ENCODE assay signal across 14 cellular contexts in genomic region chr20:36542516-36543186, GRCh38. TPM values are rescaled to one million over a fixed set of nuclear protein-coding genes. Genes with fewer than 3 reads are reported as not detected.
DNase-seq lines count a peak whose midpoint lies in the region; ATAC-seq, FAIRE-seq and TF ChIP-seq lines count a peak whose summit lies in the region.
"Had no signal": no experiment of that assay in that cellular context is flagged by ENCODE, and none has a peak within 500 bp of the region (broad histone marks: within the 10 kb centered on the region; RNA-seq: fewer than 3 reads in every experiment).

No MANE protein-coding gene starts in this region.

- H3K4me1 Mint-ChIP-seq in mesothelial cell of epicardium: peaks cover 39% of the 10 kb centered on the region
- peaks cover 0 to 1% (median 0%) of the 10 kb centered on the region in 4 donors for H3K4me1 Mint-ChIP-seq in CD4-positive, alpha-beta memory T cell
- no peaks in the 10 kb centered on the region for H3K4me1 Mint-ChIP-seq in Calu3 (ENCODE audit: low read depth, unreplicated experiment)
- H3K4me1 Mint-ChIP-seq in glutamatergic neuron (ENCODE audit: low read depth, unreplicated experiment): no peaks in the 10 kb centered on the region

- peak; percentile 67 for FAIRE-seq in HTR-8/SVneo (lab: Jason Lieb, UNC)

- H3K36me3 Mint-ChIP-seq in mesothelial cell of epicardium (peaks cover 7% of the 10 kb centered on the region), Calu3 (ENCODE audit: insufficient read depth, unreplicated experiment) (peaks cover 3% of the 10 kb centered on the region), glutamatergic neuron (ENCODE audit: unreplicated experiment) (no peaks in the 10 kb centered on the region)
- H3K36me3 Mint-ChIP-seq in CD4-positive, alpha-beta memory T cell: no peaks in the 10 kb centered on the region

- no peak for DNase-seq in HTR-8/SVneo (ENCODE audit: insufficient read length, low spot score)
- no peak for DNase-seq in dorsolateral prefrontal cortex
- DNase-seq in mesothelial cell of epicardium (ENCODE audit: low spot score in 2 of 2, unreplicated experiment in 2 of 2): no peak
- DNase-seq in testis: no peak
- no peak for DNase-seq in CD4-positive, alpha-beta memory T cell
- no peak for DNase-seq in Calu3
- no peak for DNase-seq in glutamatergic neuron
- DNase-seq: activated CD4-positive, alpha-beta T cell treated with anti-CD3 and anti-CD28 coated beads, Interleukin-2, amount 50 U/mL, for 4 hours; DND-41; foreskin melanocyte; NCI-H2081 treated with DMSO at 0.1 percent for 48 hours; occipital lobe had no signal

- H3K9me3 Mint-ChIP-seq in mesothelial cell of epicardium (no peaks in the 10 kb centered on the region), Calu3 (ENCODE audit: low read depth, unreplicated experiment) (no peaks in the 10 kb centered on the region), glutamatergic neuron (ENCODE audit: unreplicated experiment) (peaks cover 6% of the 10 kb centered on the region)
- no peaks in the 10 kb centered on the region for H3K9me3 Mint-ChIP-seq in CD4-positive, alpha-beta memory T cell

- H3K4me3 ChIP-seq in dorsolateral prefrontal cortex (peak overlapping the region in 30 of 59 donors; percentile 3 to 63 (median 53)), testis (peak overlapping the region; percentile 90 to 99)
- H3K4me3 ChIP-seq in CD4-positive, alpha-beta memory T cell (ENCODE audit: low read length in 2 of 2): no peak overlapping the region

- H3K36me3 ChIP-seq in testis (ENCODE audit: low read depth, missing control alignments): no peaks in the 10 kb centered on the region
- H3K36me3 ChIP-seq in CD4-positive, alpha-beta memory T cell (ENCODE audit: insufficient read depth, low read length): no peaks in the 10 kb centered on the region

- H3K4me1 ChIP-seq in testis: peaks cover 56% of the 10 kb centered on the region
- H3K4me1 ChIP-seq in CD4-positive, alpha-beta memory T cell (ENCODE audit: insufficient read depth, low read length): no peaks in the 10 kb centered on the region

- H3K27ac ChIP-seq in dorsolateral prefrontal cortex (peak overlapping the region in 28 of 59 donors; percentile 10 to 83 (median 52)), testis (peak overlapping the region; percentile 99)
- H3K27ac ChIP-seq in CD4-positive, alpha-beta memory T cell (ENCODE audit: low read depth, low read length): no peak overlapping the region

- WGBS in testis, 2 donors: 56 to 62% methylated on average over 8 to 10 of the region's 10 CpGs

- H3K4me3 Mint-ChIP-seq in mesothelial cell of epicardium (peak overlapping the region; percentile 77), Calu3 (ENCODE audit: low read depth, unreplicated experiment) (no peak overlapping the region), glutamatergic neuron (ENCODE audit: unreplicated experiment) (no peak overlapping the region)
- H3K4me3 Mint-ChIP-seq in CD4-positive, alpha-beta memory T cell: no peak overlapping the region

- no peak for ATAC-seq in GM21367 (IDR thresholded peaks at IDR 0.05; ENCODE audit: unreplicated experiment)

- TF ChIP-seq CTCF in dorsolateral prefrontal cortex (IDR thresholded peaks at IDR 0.05 in 54 of 56, conservative IDR thresholded peaks at IDR 0.05 in 2 of 56; ENCODE audit: low read depth in 1 of 56, partially characterized antibody in 56 of 56) (no peak), mesothelial cell of epicardium (IDR thresholded peaks at IDR 0.05; ENCODE audit: unreplicated experiment) (no peak), testis (IDR thresholded peaks at IDR 0.05) (no peak), Calu3 (IDR thresholded peaks at IDR 0.05; ENCODE audit: unreplicated experiment) (no peak), glutamatergic neuron (IDR thresholded peaks at IDR 0.05; ENCODE audit: partially characterized antibody, unreplicated experiment) (no peak)

- POLR2A ChIA-PET in CD4-positive, alpha-beta memory T cell (lab: Charles Lee; ENCODE audit: partially characterized antibody): no interaction called here

- BruUV-seq in Calu3 (replicated peaks; lab: Mats Ljungman, UMichigan): no TSS peak

- intact Hi-C loops in dorsolateral prefrontal cortex (cut with DNase I): no loop called here
- intact Hi-C loops in testis (cut with DNase I; ENCODE audit: low total_unique reads): loop anchor here (5.0 to 10.0 kb wide), 2 partner anchors 62 to 80 kb away; partner anchors contain the start of gene RAB5IF
- intact Hi-C loops in CD4-positive, alpha-beta memory T cell (cut with micrococcal nuclease): no loop called here
- intact Hi-C loops in Calu3 (cut with micrococcal nuclease; ENCODE audit: unreplicated experiment): no loop called here

- H3K27me3 ChIP-seq in dorsolateral prefrontal cortex (no peaks in the 10 kb centered on the region), testis (no peaks in the 10 kb centered on the region)
- H3K27me3 ChIP-seq in CD4-positive, alpha-beta memory T cell (ENCODE audit: insufficient read depth, low read length): no peaks in the 10 kb centered on the region

- no peaks in the 10 kb centered on the region for H3K9me3 ChIP-seq in testis
- H3K9me3 ChIP-seq in CD4-positive, alpha-beta memory T cell (ENCODE audit: control insufficient read depth in 1 of 2, low read length in 2 of 2): no peaks in the 10 kb centered on the region
- H3K9me3 ChIP-seq: SK-N-SH had no signal

- TF ChIP-seq POLR2A in testis (IDR thresholded peaks at IDR 0.05): no peak

- no peaks in the 10 kb centered on the region for H3K27me3 Mint-ChIP-seq in mesothelial cell of epicardium (ENCODE audit: low read depth)
- peaks cover 0 to 3% of the 10 kb centered on the region in 2 donors for H3K27me3 Mint-ChIP-seq in CD4-positive, alpha-beta memory T cell
- no peaks in the 10 kb centered on the region for H3K27me3 Mint-ChIP-seq in Calu3 (ENCODE audit: unreplicated experiment)
- peaks cover 6% of the 10 kb centered on the region for H3K27me3 Mint-ChIP-seq in glutamatergic neuron (ENCODE audit: unreplicated experiment)

- H3K27ac Mint-ChIP-seq in mesothelial cell of epicardium (peak overlapping the region; percentile 81), Calu3 (ENCODE audit: unreplicated experiment) (no peak overlapping the region), glutamatergic neuron (ENCODE audit: unreplicated experiment) (no peak overlapping the region)
- no peak overlapping the region for H3K27ac Mint-ChIP-seq in CD4-positive, alpha-beta memory T cell

- CTCF ChIA-PET in CD4-positive, alpha-beta memory T cell (lab: Charles Lee; ENCODE audit: partially characterized antibody): interaction anchor here (1.2 kb wide), 1 partner anchor 51 kb away, joined by 3 read pairs; no protein-coding TSS in a partner anchor
- CTCF ChIA-PET in Calu3 (lab: Charles Lee): interaction anchor here (1.6 kb wide), 1 partner anchor 76 kb away, joined by 9 read pairs; no protein-coding TSS in a partner anchor

RNA-seq across cellular contexts. Expression of gene MYL9, which starts 1.3 kb away (rescaled TPM):
- 100 to 1,000 TPM in 8 of 120 experiments, 10 to 100 TPM in 111, 1 to 10 TPM in 1; 8.1 to 407 (median 27.4) TPM for total RNA-seq in dorsolateral prefrontal cortex
- 235 to 248 TPM (median 238 TPM) in 3 replicates for total RNA-seq in mesothelial cell of epicardium
- 100 to 1,000 TPM; 177 to 265 TPM for total RNA-seq in testis
- 594 TPM for polyA plus RNA-seq in testis (ENCODE audit: insufficient read depth, low read depth, low replicate concordance)
- total RNA-seq in CD4-positive, alpha-beta memory T cell: not detected
- not detected for polyA plus RNA-seq in CD4-positive, alpha-beta memory T cell
- total RNA-seq in Calu3 (2022): 7.8 and 10.3 TPM in 2 replicates
- 2.0 TPM for total RNA-seq in glutamatergic neuron (ENCODE audit: unreplicated experiment)
- polyA plus RNA-seq: SK-N-SH had no signal

RNA-seq across cellular contexts. Expression of gene TGIF2, which starts 30.7 kb away (rescaled TPM):
- 1 to 10 TPM in 119 of 120 experiments, under 1 TPM in 1; 0.83 to 9.9 (median 3.3) TPM for total RNA-seq in dorsolateral prefrontal cortex
- total RNA-seq in mesothelial cell of epicardium: 94.4 to 101 TPM (median 98.4 TPM) in 3 replicates
- total RNA-seq in testis: 10 to 100 TPM; 34.3 to 37.2 TPM
- polyA plus RNA-seq in testis (ENCODE audit: insufficient read depth, low read depth, low replicate concordance): 24.0 TPM
- 10 to 100 TPM; 31.7 to 35.0 TPM for total RNA-seq in CD4-positive, alpha-beta memory T cell
- 10 to 100 TPM; 19.2 to 24.7 TPM for polyA plus RNA-seq in CD4-positive, alpha-beta memory T cell
- total RNA-seq in Calu3 (2022): 39.4 and 48.9 TPM in 2 replicates
- total RNA-seq in glutamatergic neuron (ENCODE audit: unreplicated experiment): 10.1 TPM

Comparison
In these comparisons a context has a peak if more than half of its experiments do, and no peak if none do; other contexts are left out.
1. H3K4me3 ChIP-seq: peak in dorsolateral prefrontal cortex (30 of 59) and testis (2 of 2); none in CD4-positive, alpha-beta memory T cell (0 of 2).